Comparison of ENCODE assay signal across 13 cellular contexts in genomic region chr7:55477781-55478374, GRCh38.
DNase-seq lines count a peak whose midpoint lies in the region; ATAC-seq, FAIRE-seq and TF ChIP-seq lines count a peak whose summit lies in the region.
"Had no signal": no experiment of that assay in that cellular context is flagged by ENCODE, and none has a peak within 500 bp of the region (broad histone marks: within the 10 kb centered on the region; RNA-seq: fewer than 3 reads in every experiment).

No MANE protein-coding gene starts in this region.

- no peak for FAIRE-seq in GM12892 (lab: Jason Lieb, UNC)
- FAIRE-seq: TTC549 had no signal

- no peak for TF ChIP-seq POLR2A in GM12892 (IDR thresholded peaks at IDR 0.05; ENCODE audit: low read depth, low read length)

- no peaks in the 10 kb centered on the region for H3K9me3 ChIP-seq in GM23248 (ENCODE audit: low read depth)
- H3K9me3 ChIP-seq in SK-N-SH, result no peaks in the 10 kb centered on the region
- no peaks in the 10 kb centered on the region for H3K9me3 ChIP-seq in smooth muscle cell (replicated peaks; ENCODE audit: low read depth)
- H3K9me3 ChIP-seq: suprapubic skin had no signal

- POLR2A ChIA-PET in SK-N-SH (lab: Yijun Ruan, JAX), result no interaction called here

- peak overlapping the region; percentile 24; the same call in 1 of the 2 replicates for H3K9ac ChIP-seq in GM23248
- H3K9ac ChIP-seq in SK-N-SH, result no peak overlapping the region
- H3K9ac ChIP-seq in smooth muscle cell (ENCODE audit: low read depth), result no peak overlapping the region

- H3K4me1 ChIP-seq in GM23248 (ENCODE audit: insufficient read depth), result peaks cover 29% of the 10 kb centered on the region
- no peaks in the 10 kb centered on the region for H3K4me1 ChIP-seq in SK-N-SH (ENCODE audit: control insufficient read depth in 1 of 2, insufficient read depth in 2 of 2, low read depth in 1 of 2, low read length in 1 of 2)
- peaks cover 11% of the 10 kb centered on the region for H3K4me1 ChIP-seq in smooth muscle cell (ENCODE audit: low read depth)

- H3K79me2 ChIP-seq in GM23248 (ENCODE audit: insufficient read depth), result peaks cover 6% of the 10 kb centered on the region; the same call in 1 of the 2 replicates
- H3K79me2 ChIP-seq in SK-N-SH (ENCODE audit: insufficient read depth), result peaks cover 28% of the 10 kb centered on the region; the same call in 1 of the 2 replicates
- no peaks in the 10 kb centered on the region for H3K79me2 ChIP-seq in smooth muscle cell (ENCODE audit: low read depth)

- H3K9me2 ChIP-seq in GM23248 (ENCODE audit: insufficient read depth), result no peaks in the 10 kb centered on the region
- H3K9me2 ChIP-seq in SK-N-SH, result no peaks in the 10 kb centered on the region

- TF ChIP-seq RAD21 in SK-N-SH (IDR thresholded peaks at IDR 0.05; ENCODE audit: low read length), result no peak

- no peak for ATAC-seq in GM21423 (IDR thresholded peaks at IDR 0.05; ENCODE audit: unreplicated experiment)

- peak overlapping the region; percentile 84 for H3K4me2 ChIP-seq in GM23248 (ENCODE audit: unreplicated experiment)
- H3K4me2 ChIP-seq in SK-N-SH, result 0 out of 2 replicates have a peak overlapping the region, but pooled peaks have one; percentile 2
- peak overlapping the region; percentile 66 for H3K4me2 ChIP-seq in smooth muscle cell

- no peak for TF ChIP-seq CTCF in SK-N-SH (IDR thresholded peaks at IDR 0.05)
- no peak for TF ChIP-seq CTCF in smooth muscle cell (IDR thresholded peaks at IDR 0.05; ENCODE audit: borderline replicate concordance, insufficient read depth, poor library complexity, severe bottlenecking)

- peaks cover 24% of the 10 kb centered on the region for H3F3A ChIP-seq in GM23248 (ENCODE audit: insufficient read depth)
- peaks cover 15% of the 10 kb centered on the region for H3F3A ChIP-seq in SK-N-SH (replicated peaks; ENCODE audit: insufficient read depth)
- no peaks in the 10 kb centered on the region for H3F3A ChIP-seq in smooth muscle cell (ENCODE audit: low read depth)

- H3K27me3 ChIP-seq in GM23248 (replicated peaks; ENCODE audit: insufficient read depth) (no peaks in the 10 kb centered on the region), SK-N-SH (ENCODE audit: insufficient read depth) (no peaks in the 10 kb centered on the region), smooth muscle cell (ENCODE audit: low read depth) (no peaks in the 10 kb centered on the region)
- H3K27me3 ChIP-seq: suprapubic skin had no signal

- peak overlapping the region; percentile 69 for H3K27ac ChIP-seq in GM23248
- H3K27ac ChIP-seq in SK-N-SH (ENCODE audit: low read depth in 2 of 2, low read length in 1 of 2), result no peak overlapping the region
- H3K27ac ChIP-seq in smooth muscle cell (ENCODE audit: low read depth), result no peak overlapping the region
- H3K27ac ChIP-seq: suprapubic skin had no signal

- H2AFZ ChIP-seq in GM23248 (no peak overlapping the region), SK-N-SH (ENCODE audit: low read depth) (no peak overlapping the region), smooth muscle cell (ENCODE audit: low read depth) (no peak overlapping the region)

- peak overlapping the region; percentile 47 for H3K4me3 ChIP-seq in GM23248
- no peak overlapping the region for H3K4me3 ChIP-seq in SK-N-SH (ENCODE audit: low read depth in 2 of 2, low read length in 1 of 2)
- no peak overlapping the region for H3K4me3 ChIP-seq in smooth muscle cell
- H3K4me3 ChIP-seq: suprapubic skin had no signal

- DNase-seq in GM23248, result peak; percentile 93
- no peak for DNase-seq in SK-N-SH
- DNase-seq in fibroblast of peridontal ligament (ENCODE audit: extremely low read depth), result peak; percentile 84
- DNase-seq in smooth muscle cell (lab: John Stamatoyannopoulos, UW; ENCODE audit: unreplicated experiment), result no peak
- no peak for DNase-seq in GM12892 (ENCODE audit: insufficient read length)
- no peak for DNase-seq in OCI-M2 (lab: John Stamatoyannopoulos, UW; ENCODE audit: unreplicated experiment)
- DNase-seq: activated effector memory CD4-positive, alpha-beta T cell treated with Interleukin-2 at 50 U/mL for 16 hours; Kasumi-1; NCI-H526 treated with DMSO at 0.1 percent for 48 hours; stimulated activated CD4-positive, alpha-beta T cell treated with anti-CD3 and anti-CD28 coated beads, Interleukin-15, amount 100 ng/mL, for 24 hours had no signal

- H3K36me3 ChIP-seq in GM23248 (ENCODE audit: low read depth) (no peaks in the 10 kb centered on the region), SK-N-SH (replicated peaks in 1 of 2; ENCODE audit: control insufficient read depth in 1 of 2, insufficient read depth in 2 of 2, low read length in 1 of 2) (peaks cover 12 to 18% of the 10 kb centered on the region in 2 experiments), smooth muscle cell (ENCODE audit: low read depth) (no peaks in the 10 kb centered on the region)

- TF ChIP-seq EP300 in SK-N-SH (IDR thresholded peaks at IDR 0.05; ENCODE audit: borderline replicate concordance in 1 of 2, low read depth in 1 of 2, low read length in 1 of 2), result no peak

- CTCF ChIA-PET in SK-N-SH (lab: Yijun Ruan, JAX), result interaction anchor here (1.2 to 1.9 kb wide), 2 partner anchors 8 to 222 kb away, joined by 4 to 7 read pairs; no protein-coding TSS in a partner anchor

- H4K20me1 ChIP-seq in GM23248 (ENCODE audit: insufficient read depth) (no peaks in the 10 kb centered on the region), SK-N-SH (ENCODE audit: insufficient read depth) (peaks cover 43% of the 10 kb centered on the region), smooth muscle cell (ENCODE audit: low read depth) (peaks cover 37% of the 10 kb centered on the region)

- WGBS in GM23248 (ENCODE audit: low coverage in 1 of 2, low lambda C conversion rate in 2 of 2, missing lambda C conversion rate in 2 of 2), 2 experiments, result 34 to 38% methylated on average over 13 of the region's 13 CpGs
- 87% methylated on average over 9 of the region's 13 CpGs for WGBS in SK-N-SH (ENCODE audit: low lambda C conversion rate)
- 67% methylated on average over 13 of the region's 13 CpGs for WGBS in smooth muscle cell (ENCODE audit: low lambda C conversion rate)

- in situ Hi-C loops in GM23248 (cut with MboI), result no loop called here

TF ChIP-seq in SK-N-SH, 30 proteins besides CTCF, POLR2A, EP300 and RAD21:
- TF ChIP-seq SMC3 (IDR thresholded peaks at IDR 0.05; ENCODE audit: low read depth, low read length), result no peak
- TF ChIP-seq FOSL2 (IDR thresholded peaks at IDR 0.05; ENCODE audit: borderline replicate concordance, low read depth), result peak; percentile 49; the same call in 1 of the 2 replicates
- peak; percentile 16; the same call in 1 of the 2 replicates for TF ChIP-seq MAX (IDR thresholded peaks at IDR 0.05; ENCODE audit: low read depth)
- TF ChIP-seq YY1 (IDR thresholded peaks at IDR 0.05; ENCODE audit: low read depth), result no peak
- peak; percentile 62 for TF ChIP-seq TCF12 (IDR thresholded peaks at IDR 0.05)
- TF ChIP-seq PBX3 (IDR thresholded peaks at IDR 0.05), result 0 out of 2 replicates have a peak, but pooled peaks have one; percentile 26
TF ChIP-seq in SK-N-SH: peak in this region for 4.

Comparison
In these comparisons a context has a peak if more than half of its experiments do, and no peak if none do; other contexts are left out.
1. DNase-seq: peak in GM23248 (single experiment) and fibroblast of peridontal ligament (single experiment); none in SK-N-SH (single experiment), smooth muscle cell (single experiment), GM12892 (single experiment) and OCI-M2 (single experiment).
2. H3K4me2 ChIP-seq: peak in every context shown above with its lines; median percentile 84 in GM23248; 66 in smooth muscle cell; 2 in SK-N-SH.